1 cellular context compared by ENCODE assay signal in genomic region chr21:38272215-38272614, GRCh38.
TF ChIP-seq lines count a peak whose summit lies in the region.

No MANE protein-coding gene starts in this region.

TF ChIP-seq in GM23338, 12 proteins besides CTCF, POLR2A, EP300 and RAD21:
- TF ChIP-seq, protein P1, sequence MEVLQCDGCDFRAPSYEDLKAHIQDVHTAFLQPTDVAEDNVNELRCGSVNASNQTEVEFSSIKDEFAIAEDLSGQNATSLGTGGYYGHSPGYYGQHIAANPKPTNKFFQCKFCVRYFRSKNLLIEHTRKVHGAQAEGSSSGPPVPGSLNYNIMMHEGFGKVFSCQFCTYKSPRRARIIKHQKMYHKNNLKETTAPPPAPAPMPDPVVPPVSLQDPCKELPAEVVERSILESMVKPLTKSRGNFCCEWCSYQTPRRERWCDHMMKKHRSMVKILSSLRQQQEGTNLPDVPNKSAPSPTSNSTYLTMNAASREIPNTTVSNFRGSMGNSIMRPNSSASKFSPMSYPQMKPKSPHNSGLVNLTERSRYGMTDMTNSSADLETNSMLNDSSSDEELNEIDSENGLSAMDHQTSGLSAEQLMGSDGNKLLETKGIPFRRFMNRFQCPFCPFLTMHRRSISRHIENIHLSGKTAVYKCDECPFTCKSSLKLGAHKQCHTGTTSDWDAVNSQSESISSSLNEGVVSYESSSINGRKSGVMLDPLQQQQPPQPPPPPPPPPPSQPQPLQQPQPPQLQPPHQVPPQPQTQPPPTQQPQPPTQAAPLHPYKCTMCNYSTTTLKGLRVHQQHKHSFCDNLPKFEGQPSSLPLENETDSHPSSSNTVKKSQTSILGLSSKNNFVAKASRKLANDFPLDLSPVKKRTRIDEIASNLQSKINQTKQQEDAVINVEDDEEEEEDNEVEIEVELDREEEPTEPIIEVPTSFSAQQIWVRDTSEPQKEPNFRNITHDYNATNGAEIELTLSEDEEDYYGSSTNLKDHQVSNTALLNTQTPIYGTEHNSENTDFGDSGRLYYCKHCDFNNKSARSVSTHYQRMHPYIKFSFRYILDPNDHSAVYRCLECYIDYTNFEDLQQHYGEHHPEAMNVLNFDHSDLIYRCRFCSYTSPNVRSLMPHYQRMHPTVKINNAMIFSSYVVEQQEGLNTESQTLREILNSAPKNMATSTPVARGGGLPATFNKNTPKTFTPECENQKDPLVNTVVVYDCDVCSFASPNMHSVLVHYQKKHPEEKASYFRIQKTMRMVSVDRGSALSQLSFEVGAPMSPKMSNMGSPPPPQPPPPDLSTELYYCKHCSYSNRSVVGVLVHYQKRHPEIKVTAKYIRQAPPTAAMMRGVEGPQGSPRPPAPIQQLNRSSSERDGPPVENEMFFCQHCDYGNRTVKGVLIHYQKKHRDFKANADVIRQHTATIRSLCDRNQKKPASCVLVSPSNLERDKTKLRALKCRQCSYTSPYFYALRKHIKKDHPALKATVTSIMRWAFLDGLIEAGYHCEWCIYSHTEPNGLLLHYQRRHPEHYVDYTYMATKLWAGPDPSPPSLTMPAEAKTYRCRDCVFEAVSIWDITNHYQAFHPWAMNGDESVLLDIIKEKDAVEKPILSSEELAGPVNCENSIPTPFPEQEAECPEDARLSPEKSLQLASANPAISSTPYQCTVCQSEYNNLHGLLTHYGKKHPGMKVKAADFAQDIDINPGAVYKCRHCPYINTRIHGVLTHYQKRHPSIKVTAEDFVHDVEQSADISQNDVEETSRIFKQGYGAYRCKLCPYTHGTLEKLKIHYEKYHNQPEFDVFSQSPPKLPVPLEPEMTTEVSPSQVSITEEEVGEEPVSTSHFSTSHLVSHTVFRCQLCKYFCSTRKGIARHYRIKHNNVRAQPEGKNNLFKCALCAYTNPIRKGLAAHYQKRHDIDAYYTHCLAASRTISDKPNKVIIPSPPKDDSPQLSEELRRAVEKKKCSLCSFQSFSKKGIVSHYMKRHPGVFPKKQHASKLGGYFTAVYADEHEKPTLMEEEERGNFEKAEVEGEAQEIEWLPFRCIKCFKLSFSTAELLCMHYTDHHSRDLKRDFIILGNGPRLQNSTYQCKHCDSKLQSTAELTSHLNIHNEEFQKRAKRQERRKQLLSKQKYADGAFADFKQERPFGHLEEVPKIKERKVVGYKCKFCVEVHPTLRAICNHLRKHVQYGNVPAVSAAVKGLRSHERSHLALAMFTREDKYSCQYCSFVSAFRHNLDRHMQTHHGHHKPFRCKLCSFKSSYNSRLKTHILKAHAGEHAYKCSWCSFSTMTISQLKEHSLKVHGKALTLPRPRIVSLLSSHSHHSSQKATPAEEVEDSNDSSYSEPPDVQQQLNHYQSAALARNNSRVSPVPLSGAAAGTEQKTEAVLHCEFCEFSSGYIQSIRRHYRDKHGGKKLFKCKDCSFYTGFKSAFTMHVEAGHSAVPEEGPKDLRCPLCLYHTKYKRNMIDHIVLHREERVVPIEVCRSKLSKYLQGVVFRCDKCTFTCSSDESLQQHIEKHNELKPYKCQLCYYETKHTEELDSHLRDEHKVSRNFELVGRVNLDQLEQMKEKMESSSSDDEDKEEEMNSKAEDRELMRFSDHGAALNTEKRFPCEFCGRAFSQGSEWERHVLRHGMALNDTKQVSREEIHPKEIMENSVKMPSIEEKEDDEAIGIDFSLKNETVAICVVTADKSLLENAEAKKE (CRISPR knock-in tag; IDR thresholded peaks at IDR 0.05): no peak
- TF ChIP-seq ZNF114 (CRISPR knock-in tag; IDR thresholded peaks at IDR 0.05) (no peak), STAT1 (IDR thresholded peaks at IDR 0.05; ENCODE audit: unreplicated experiment) (no peak), EZH2phosphoT487 (IDR thresholded peaks at IDR 0.05; ENCODE audit: unreplicated experiment) (no peak), EZH2 (IDR thresholded peaks at IDR 0.05; ENCODE audit: low read depth, unreplicated experiment) (no peak), ETS1 (IDR thresholded peaks at IDR 0.05) (no peak), ZNF331 (CRISPR knock-in tag; IDR thresholded peaks at IDR 0.05; ENCODE audit: low read depth) (no peak), NANOG (IDR thresholded peaks at IDR 0.05; ENCODE audit: borderline replicate concordance) (no peak), CREB1 (CRISPR knock-in tag; IDR thresholded peaks at IDR 0.05; ENCODE audit: low read depth) (no peak), JUNB (IDR thresholded peaks at IDR 0.05; ENCODE audit: unreplicated experiment) (no peak), POLR2AphosphoS5 (IDR thresholded peaks at IDR 0.05; ENCODE audit: low read depth) (no peak)
- TF ChIP-seq, protein P2, sequence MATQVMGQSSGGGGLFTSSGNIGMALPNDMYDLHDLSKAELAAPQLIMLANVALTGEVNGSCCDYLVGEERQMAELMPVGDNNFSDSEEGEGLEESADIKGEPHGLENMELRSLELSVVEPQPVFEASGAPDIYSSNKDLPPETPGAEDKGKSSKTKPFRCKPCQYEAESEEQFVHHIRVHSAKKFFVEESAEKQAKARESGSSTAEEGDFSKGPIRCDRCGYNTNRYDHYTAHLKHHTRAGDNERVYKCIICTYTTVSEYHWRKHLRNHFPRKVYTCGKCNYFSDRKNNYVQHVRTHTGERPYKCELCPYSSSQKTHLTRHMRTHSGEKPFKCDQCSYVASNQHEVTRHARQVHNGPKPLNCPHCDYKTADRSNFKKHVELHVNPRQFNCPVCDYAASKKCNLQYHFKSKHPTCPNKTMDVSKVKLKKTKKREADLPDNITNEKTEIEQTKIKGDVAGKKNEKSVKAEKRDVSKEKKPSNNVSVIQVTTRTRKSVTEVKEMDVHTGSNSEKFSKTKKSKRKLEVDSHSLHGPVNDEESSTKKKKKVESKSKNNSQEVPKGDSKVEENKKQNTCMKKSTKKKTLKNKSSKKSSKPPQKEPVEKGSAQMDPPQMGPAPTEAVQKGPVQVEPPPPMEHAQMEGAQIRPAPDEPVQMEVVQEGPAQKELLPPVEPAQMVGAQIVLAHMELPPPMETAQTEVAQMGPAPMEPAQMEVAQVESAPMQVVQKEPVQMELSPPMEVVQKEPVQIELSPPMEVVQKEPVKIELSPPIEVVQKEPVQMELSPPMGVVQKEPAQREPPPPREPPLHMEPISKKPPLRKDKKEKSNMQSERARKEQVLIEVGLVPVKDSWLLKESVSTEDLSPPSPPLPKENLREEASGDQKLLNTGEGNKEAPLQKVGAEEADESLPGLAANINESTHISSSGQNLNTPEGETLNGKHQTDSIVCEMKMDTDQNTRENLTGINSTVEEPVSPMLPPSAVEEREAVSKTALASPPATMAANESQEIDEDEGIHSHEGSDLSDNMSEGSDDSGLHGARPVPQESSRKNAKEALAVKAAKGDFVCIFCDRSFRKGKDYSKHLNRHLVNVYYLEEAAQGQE (IDR thresholded peaks at IDR 0.05; ENCODE audit: unreplicated experiment): no peak
